ENCODE assay signal across 1 cellular context in genomic region chr1:157751283-157751682, GRCh38.
TF ChIP-seq lines count a peak whose summit lies in the region.

No MANE protein-coding gene starts in this region.

TF ChIP-seq in WTC11, 78 proteins besides CTCF, POLR2A, EP300 and RAD21 (continued from another document):
- TF ChIP-seq ZBTB43 (CRISPR knock-in tag; IDR thresholded peaks at IDR 0.05) (no peak), NFATC4 (CRISPR knock-in tag; IDR thresholded peaks at IDR 0.05) (no peak), OVOL2 (CRISPR knock-in tag; IDR thresholded peaks at IDR 0.05; ENCODE audit: borderline replicate concordance) (no peak), FOXP4 (CRISPR knock-in tag; IDR thresholded peaks at IDR 0.05) (no peak), SMAD3 (CRISPR knock-in tag; IDR thresholded peaks at IDR 0.05; ENCODE audit: borderline replicate concordance) (no peak), PRRX2 (CRISPR knock-in tag; IDR thresholded peaks at IDR 0.05) (no peak), IRF1 (CRISPR knock-in tag; IDR thresholded peaks at IDR 0.05) (no peak), SP1 (CRISPR knock-in tag; conservative IDR thresholded peaks at IDR 0.05) (no peak)
- TF ChIP-seq, protein P1, sequence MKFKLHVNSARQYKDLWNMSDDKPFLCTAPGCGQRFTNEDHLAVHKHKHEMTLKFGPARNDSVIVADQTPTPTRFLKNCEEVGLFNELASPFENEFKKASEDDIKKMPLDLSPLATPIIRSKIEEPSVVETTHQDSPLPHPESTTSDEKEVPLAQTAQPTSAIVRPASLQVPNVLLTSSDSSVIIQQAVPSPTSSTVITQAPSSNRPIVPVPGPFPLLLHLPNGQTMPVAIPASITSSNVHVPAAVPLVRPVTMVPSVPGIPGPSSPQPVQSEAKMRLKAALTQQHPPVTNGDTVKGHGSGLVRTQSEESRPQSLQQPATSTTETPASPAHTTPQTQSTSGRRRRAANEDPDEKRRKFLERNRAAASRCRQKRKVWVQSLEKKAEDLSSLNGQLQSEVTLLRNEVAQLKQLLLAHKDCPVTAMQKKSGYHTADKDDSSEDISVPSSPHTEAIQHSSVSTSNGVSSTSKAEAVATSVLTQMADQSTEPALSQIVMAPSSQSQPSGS (CRISPR knock-in tag; IDR thresholded peaks at IDR 0.05; ENCODE audit: borderline replicate concordance, low read depth) = no peak
TF ChIP-seq in WTC11: peak in this region for 0.
